In the genomic region with DNA sequence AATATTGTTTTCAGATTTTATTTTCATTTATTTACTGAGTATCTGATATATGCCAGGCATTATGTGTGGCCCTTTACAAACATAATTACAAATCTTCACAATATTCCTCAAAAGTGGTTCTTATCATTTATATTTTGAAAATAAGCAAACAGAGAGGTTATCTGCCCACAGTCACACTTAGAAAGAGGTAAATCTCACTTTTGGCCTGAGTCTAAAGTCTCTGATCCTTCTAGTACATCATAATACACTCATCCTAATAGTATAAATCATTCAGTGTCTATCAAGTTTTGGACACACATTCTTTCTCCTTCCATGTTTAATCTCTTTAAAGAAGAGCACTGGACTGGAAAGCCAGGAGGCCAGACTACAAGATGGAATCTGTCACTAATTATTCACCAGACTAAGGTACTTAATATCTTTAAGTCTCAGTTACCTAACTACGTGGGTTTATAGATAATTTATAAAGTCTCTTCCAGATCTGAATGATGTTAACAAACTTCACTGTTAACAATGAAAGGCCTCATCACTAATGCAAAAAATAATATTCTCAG, we compare ENCODE assay signal across 17 cellular contexts.
DNase-seq lines count a peak whose midpoint lies in the region; ATAC-seq and TF ChIP-seq lines count a peak whose summit lies in the region.
"Had no signal": no experiment of that assay in that cellular context is flagged by ENCODE, and none has a peak within 500 bp of the region (broad histone marks: within the 10 kb centered on the region; RNA-seq: fewer than 3 reads in every experiment).

No MANE protein-coding gene starts in this region.

- H3K9ac ChIP-seq in Loucy (ENCODE audit: low read depth, low read length, poor library complexity, severe bottlenecking), result peak overlapping the region; percentile 50
- no peak overlapping the region for H3K9ac ChIP-seq in endodermal cell (ENCODE audit: extremely low read depth, low read length, poor library complexity, severe bottlenecking)
- no peak overlapping the region for H3K9ac ChIP-seq in neural progenitor cell

- H3K9me3 Mint-ChIP-seq in endodermal cell (no peaks in the 10 kb centered on the region), neural progenitor cell (no peaks in the 10 kb centered on the region)
- H3K9me3 Mint-ChIP-seq in activated CD4-positive, alpha-beta memory T cell treated with anti-CD3 and anti-CD28 coated beads for 36 hours, result no peaks in the 10 kb centered on the region
- H3K9me3 Mint-ChIP-seq: CD4-positive, CD25-positive, alpha-beta regulatory T cell had no signal

- H3K9me3 ChIP-seq in Loucy (ENCODE audit: insufficient read depth, low read depth, low read length) (no peaks in the 10 kb centered on the region), SJCRH30 (replicated peaks) (no peaks in the 10 kb centered on the region), endodermal cell (ENCODE audit: control insufficient read depth, low read length) (no peaks in the 10 kb centered on the region), neural progenitor cell (ENCODE audit: low read depth) (no peaks in the 10 kb centered on the region), T-helper 17 cell (ENCODE audit: control insufficient read depth, low read length, poor library complexity, severe bottlenecking) (no peaks in the 10 kb centered on the region)

- H3K27ac Mint-ChIP-seq in endodermal cell (no peak overlapping the region), neural progenitor cell (peak overlapping the region; percentile 1), T-helper 17 cell (no peak overlapping the region)
- H3K27ac Mint-ChIP-seq in activated CD4-positive, alpha-beta memory T cell treated with anti-CD3 and anti-CD28 coated beads for 36 hours, result no peak overlapping the region

- no CpG with 5 or more reads among the region's 1 CpG for WGBS in endodermal cell (ENCODE audit: insufficient coverage in 1 of 2, insufficient read length in 1 of 2), 2 experiments

- TF ChIP-seq CTCF in Loucy (conservative IDR thresholded peaks at IDR 0.05; ENCODE audit: low read length) (no peak), endodermal cell (conservative IDR thresholded peaks at IDR 0.05) (no peak), neural progenitor cell (IDR thresholded peaks at IDR 0.05) (no peak)

- H3K4me3 ChIP-seq in Loucy (ENCODE audit: low read length, poor library complexity, severe bottlenecking), result peak overlapping the region; percentile 26
- peak overlapping the region; percentile 19 for H3K4me3 ChIP-seq in SJCRH30
- no peak overlapping the region for H3K4me3 ChIP-seq in endodermal cell (ENCODE audit: low read length)
- H3K4me3 ChIP-seq in neural progenitor cell, result no peak overlapping the region

- no peaks in the 10 kb centered on the region for H3K27me3 ChIP-seq in Loucy (ENCODE audit: insufficient read depth, low read length, poor library complexity, severe bottlenecking)
- no peaks in the 10 kb centered on the region for H3K27me3 ChIP-seq in SJCRH30
- no peaks in the 10 kb centered on the region for H3K27me3 ChIP-seq in endodermal cell (ENCODE audit: control insufficient read depth, insufficient read depth, low read length, poor library complexity, severe bottlenecking)
- no peaks in the 10 kb centered on the region for H3K27me3 ChIP-seq in neural progenitor cell

- H3K36me3 ChIP-seq in Loucy (ENCODE audit: insufficient read depth, low read length), result peaks cover 7% of the 10 kb centered on the region; the same call in 1 of the 2 replicates
- peaks cover 2% of the 10 kb centered on the region for H3K36me3 ChIP-seq in SJCRH30
- H3K36me3 ChIP-seq in endodermal cell (ENCODE audit: control insufficient read depth, insufficient read depth, low read length), result no peaks in the 10 kb centered on the region
- H3K36me3 ChIP-seq in neural progenitor cell, result no peaks in the 10 kb centered on the region

- H3K27ac ChIP-seq in SJCRH30 (peak overlapping the region; percentile 75), endodermal cell (ENCODE audit: low read depth, low read length) (peak overlapping the region; percentile 13), neural progenitor cell (no peak overlapping the region)

- H3K9me2 ChIP-seq in Loucy (replicated peaks; ENCODE audit: low read depth, low read length), result no peaks in the 10 kb centered on the region

- H3K4me3 Mint-ChIP-seq in endodermal cell (no peak overlapping the region), neural progenitor cell (no peak overlapping the region), T-helper 17 cell (no peak overlapping the region)
- H3K4me3 Mint-ChIP-seq in activated CD4-positive, alpha-beta memory T cell treated with anti-CD3 and anti-CD28 coated beads for 36 hours, result no peak overlapping the region
- H3K4me3 Mint-ChIP-seq: CD4-positive, CD25-positive, alpha-beta regulatory T cell had no signal

- DNase-seq in SJCRH30 (peak in 1 of 2 experiments; percentile 10), endodermal cell (no peak), neural progenitor cell (ENCODE audit: low spot score) (no peak), mesenteric fat pad (ENCODE audit: low spot score) (no peak), dermis blood vessel endothelial cell (no peak), T-helper 17 cell (no peak)
- DNase-seq in activated CD4-positive, alpha-beta memory T cell treated with anti-CD3 and anti-CD28 coated beads for 36 hours, result no peak
- DNase-seq: CD4-positive, CD25-positive, alpha-beta regulatory T cell; DMS79; H7; KG1; MV-4-11; NCI-H1105 treated with DMSO at 0.1 percent for 48 hours; NCI-H1694; NCI-H2081 treated with DMSO at 0.1 percent for 48 hours; NCI-H2171 treated with DMSO at 0.1 percent for 48 hours had no signal

- H3K36me3 Mint-ChIP-seq in endodermal cell (ENCODE audit: low read depth), result no peaks in the 10 kb centered on the region
- peaks cover 7% of the 10 kb centered on the region for H3K36me3 Mint-ChIP-seq in neural progenitor cell
- H3K36me3 Mint-ChIP-seq in activated CD4-positive, alpha-beta memory T cell treated with anti-CD3 and anti-CD28 coated beads for 36 hours, result peaks cover 4% of the 10 kb centered on the region
- peaks cover 3% of the 10 kb centered on the region for H3K36me3 Mint-ChIP-seq in T-helper 17 cell (ENCODE audit: low read depth)

- H4K20me1 ChIP-seq in Loucy (ENCODE audit: insufficient read depth, low read length, poor library complexity, severe bottlenecking), result no peaks in the 10 kb centered on the region
- no peaks in the 10 kb centered on the region for H4K20me1 ChIP-seq in neural progenitor cell (ENCODE audit: low read depth)

- no peaks in the 10 kb centered on the region for H3K27me3 Mint-ChIP-seq in endodermal cell (ENCODE audit: insufficient read depth)
- H3K27me3 Mint-ChIP-seq in neural progenitor cell (ENCODE audit: insufficient read depth, low read depth), result no peaks in the 10 kb centered on the region
- no peaks in the 10 kb centered on the region for H3K27me3 Mint-ChIP-seq in activated CD4-positive, alpha-beta memory T cell treated with anti-CD3 and anti-CD28 coated beads for 36 hours
- H3K27me3 Mint-ChIP-seq in T-helper 17 cell, result no peaks in the 10 kb centered on the region
- H3K27me3 Mint-ChIP-seq: CD4-positive, CD25-positive, alpha-beta regulatory T cell had no signal

- H3K79me2 ChIP-seq in Loucy (ENCODE audit: insufficient read depth, low read length) (no peaks in the 10 kb centered on the region), neural progenitor cell (ENCODE audit: low read depth) (no peaks in the 10 kb centered on the region)

- H3K4me1 Mint-ChIP-seq in endodermal cell (peaks cover 7% of the 10 kb centered on the region), neural progenitor cell (peaks cover 34% of the 10 kb centered on the region), T-helper 17 cell (peaks cover 9% of the 10 kb centered on the region)
- no peaks in the 10 kb centered on the region for H3K4me1 Mint-ChIP-seq in activated CD4-positive, alpha-beta memory T cell treated with anti-CD3 and anti-CD28 coated beads for 36 hours (ENCODE audit: low read depth)

- peaks cover 11% of the 10 kb centered on the region; the same call in 1 of the 2 replicates for H3F3A ChIP-seq in Loucy (ENCODE audit: low read depth)
- peaks cover 3% of the 10 kb centered on the region for H3F3A ChIP-seq in neural progenitor cell (ENCODE audit: low read depth)

- CTCF ChIA-PET in activated CD4-positive, alpha-beta memory T cell treated with anti-CD3 and anti-CD28 coated beads for 36 hours (lab: Charles Lee), result no interaction called here

- H3K4me1 ChIP-seq in Loucy (ENCODE audit: insufficient read depth, low read length, poor library complexity, severe bottlenecking), result peaks cover 31% of the 10 kb centered on the region
- H3K4me1 ChIP-seq in SJCRH30, result peaks cover 26% of the 10 kb centered on the region
- H3K4me1 ChIP-seq in endodermal cell (ENCODE audit: control insufficient read depth, insufficient read depth, low read length), result peaks cover 1% of the 10 kb centered on the region
- H3K4me1 ChIP-seq in neural progenitor cell, result peaks cover 19% of the 10 kb centered on the region

- intact Hi-C loops in activated CD4-positive, alpha-beta memory T cell treated with anti-CD3 and anti-CD28 coated beads for 36 hours (cut with micrococcal nuclease), result no loop called here

- POLR2A ChIA-PET in activated CD4-positive, alpha-beta memory T cell treated with anti-CD3 and anti-CD28 coated beads for 36 hours (lab: Charles Lee), result no interaction called here

- H2AFZ ChIP-seq in Loucy (ENCODE audit: low read length), result no peak overlapping the region
- H2AFZ ChIP-seq in neural progenitor cell (replicated peaks), result no peak overlapping the region

- peak overlapping the region; percentile 67 for H3K4me2 ChIP-seq in Loucy (ENCODE audit: low read depth, low read length, poor library complexity, severe bottlenecking)
- H3K4me2 ChIP-seq in neural progenitor cell, result peak overlapping the region; percentile 2

- no peak for ATAC-seq in T-helper 17 cell

Comparison
In these comparisons a context has a peak if more than half of its experiments do, and no peak if none do; other contexts are left out.
1. H3K4me3 ChIP-seq: peak in Loucy (single experiment) and SJCRH30 (single experiment); none in endodermal cell (single experiment) and neural progenitor cell (single experiment).